ENCODE assay signal across 8 cellular contexts in genomic region chr9:133417541-133418461, GRCh38. TPM values are rescaled to one million over a fixed set of nuclear protein-coding genes. Genes with fewer than 3 reads are reported as not detected.
A peak's percentile ranks its signal among the peaks of the same experiment; 100 is the strongest.
DNase-seq lines count a peak whose midpoint lies in the region; ATAC-seq and TF ChIP-seq lines count a peak whose summit lies in the region.

Gene REXO4, minus strand, starts transcription at chr9:133418010. Its CDS starts 166 bp downstream, at chr9:133417844.

- H3K27ac ChIP-seq in right atrium auricular region (peak within 1 kb of the TSS; percentile 81 to 83), uterus (peak within 1 kb of the TSS; percentile 87 to 90)

- H3K36me3 ChIP-seq in right atrium auricular region (peaks cover 10% of the 10 kb centered on the region), uterus (no peaks in the 10 kb centered on the region)

- H3K27ac Mint-ChIP-seq in T-helper 17 cell, result peak within 1 kb of the TSS; percentile 91

- DNase-seq in GM12865 (ENCODE audit: low read depth), result peak; percentile 97
- peak; percentile 61 to 92 (median 87) for DNase-seq in NCI-H1417 (lab: John Stamatoyannopoulos, UW)
- peak; percentile 54 to 80 (median 64) for DNase-seq in T-helper 17 cell
- DNase-seq in amygdala (lab: John Stamatoyannopoulos, UW), result peak in 55 of 56 donors; percentile 45 to 90 (median 75)
- DNase-seq in right atrium auricular region (ENCODE audit: low spot score), result peak; percentile 80
- peak; percentile 75 for DNase-seq in putamen (ENCODE audit: low spot score)
- peak; percentile 78 to 85 for DNase-seq in uterus

- H3K4me3 Mint-ChIP-seq in T-helper 17 cell, result peak within 1 kb of the TSS; percentile 90

- H3K4me1 ChIP-seq in right atrium auricular region (peaks cover 0 to 31% of the 10 kb centered on the region in 2 donors), uterus (peaks cover 0 to 8% of the 10 kb centered on the region in 2 donors)

- peak in 1 of 2 donors; percentile 54 for TF ChIP-seq POLR2A in uterus (IDR thresholded peaks at IDR 0.05)

- H3K27me3 Mint-ChIP-seq in T-helper 17 cell, result no peaks in the 10 kb centered on the region

- H3K9me3 ChIP-seq in T-helper 17 cell (ENCODE audit: control insufficient read depth, low read length, poor library complexity, severe bottlenecking), result no peaks in the 10 kb centered on the region
- H3K9me3 ChIP-seq in right atrium auricular region, result no peaks in the 10 kb centered on the region
- H3K9me3 ChIP-seq in uterus, result no peaks in the 10 kb centered on the region

- no peaks in the 10 kb centered on the region for H3K36me3 Mint-ChIP-seq in T-helper 17 cell (ENCODE audit: low read depth)

- H3K4me3 ChIP-seq in GM12865 (ENCODE audit: low read depth, low read length) (peak within 1 kb of the TSS; percentile 89), right atrium auricular region (peak within 1 kb of the TSS; percentile 75 to 89), uterus (peak within 1 kb of the TSS; percentile 65 to 88)

- intact Hi-C loops in uterus (cut with DNase I; ENCODE audit: low total_unique reads), result no loop called here

- peak; percentile 57 for ATAC-seq in HG02623 (IDR thresholded peaks at IDR 0.05; ENCODE audit: unreplicated experiment)
- peak; percentile 87 for ATAC-seq in T-helper 17 cell

- H3K27me3 ChIP-seq in right atrium auricular region (no peaks in the 10 kb centered on the region), uterus (no peaks in the 10 kb centered on the region)

- peaks cover 38% of the 10 kb centered on the region for H3K4me1 Mint-ChIP-seq in T-helper 17 cell

- TF ChIP-seq CTCF in GM12865 (IDR thresholded peaks at IDR 0.05; ENCODE audit: insufficient read depth, low read depth, low read length, missing control alignments) (no peak), right atrium auricular region (IDR thresholded peaks at IDR 0.05) (no peak), uterus (IDR thresholded peaks at IDR 0.05) (peak in 1 of 4 experiments; percentile 9)

RNA-seq across cellular contexts. Expression of gene REXO4, which starts in this region (rescaled TPM):
- total RNA-seq in T-helper 17 cell (10 to 100 TPM; 17.0 to 23.4 TPM), right atrium auricular region (10 to 100 TPM; 13.4 to 13.8 TPM), uterus (10 to 100 TPM in 3 of 4 donors, 1 to 10 TPM in 1; 6.4 to 25.0 (median 20.2) TPM)

Comparison
In these comparisons a context has a peak if more than half of its experiments do, and no peak if none do; other contexts are left out.
1. Peak in every context shown above with its lines: DNase-seq, ATAC-seq, H3K4me3 ChIP-seq and H3K27ac ChIP-seq.